In genomic region chr5:112762113-112762810, GRCh38 we compare ENCODE assay signal across 17 cellular contexts. TPM values are rescaled to one million over a fixed set of nuclear protein-coding genes. Genes with fewer than 3 reads are reported as not detected.
DNase-seq lines count a peak whose midpoint lies in the region; ATAC-seq and TF ChIP-seq lines count a peak whose summit lies in the region.
"Had no signal": no experiment of that assay in that cellular context is flagged by ENCODE, and none has a peak within 500 bp of the region (broad histone marks: within the 10 kb centered on the region; RNA-seq: fewer than 3 reads in every experiment).

No MANE protein-coding gene starts in this region.

- no peaks in the 10 kb centered on the region for H3K27me3 Mint-ChIP-seq in progenitor cell of endocrine pancreas
- H3K27me3 Mint-ChIP-seq: activated CD8-positive, alpha-beta T cell treated with anti-CD3 and anti-CD28 coated beads for 36 hours; activated naive CD8-positive, alpha-beta T cell treated with anti-CD3 and anti-CD28 coated beads, Interleukin-2, amount 10 ng/mL, durations not matched to agents 7 days and 5 days had no signal

- no peak for TF ChIP-seq EP300 in SK-N-SH (IDR thresholded peaks at IDR 0.05; ENCODE audit: borderline replicate concordance in 1 of 2, low read depth in 1 of 2, low read length in 1 of 2)

- H3K4me3 Mint-ChIP-seq in progenitor cell of endocrine pancreas (ENCODE audit: low read depth): no peak overlapping the region
- H3K4me3 Mint-ChIP-seq: activated CD8-positive, alpha-beta T cell treated with anti-CD3 and anti-CD28 coated beads for 36 hours; activated naive CD8-positive, alpha-beta T cell treated with anti-CD3 and anti-CD28 coated beads, Interleukin-2, amount 10 ng/mL, durations not matched to agents 7 days and 5 days had no signal

- H3K4me1 Mint-ChIP-seq in progenitor cell of endocrine pancreas (ENCODE audit: low read depth): peaks cover 3% of the 10 kb centered on the region
- H3K4me1 Mint-ChIP-seq: activated naive CD8-positive, alpha-beta T cell treated with anti-CD3 and anti-CD28 coated beads, Interleukin-2, amount 10 ng/mL, durations not matched to agents 7 days and 5 days had no signal

- H3K27ac Mint-ChIP-seq in progenitor cell of endocrine pancreas: no peak overlapping the region
- H3K27ac Mint-ChIP-seq: activated CD8-positive, alpha-beta T cell treated with anti-CD3 and anti-CD28 coated beads for 36 hours; activated naive CD8-positive, alpha-beta T cell treated with anti-CD3 and anti-CD28 coated beads, Interleukin-2, amount 10 ng/mL, durations not matched to agents 7 days and 5 days had no signal

- H3K79me2 ChIP-seq in SK-N-SH (ENCODE audit: insufficient read depth): peaks cover 19% of the 10 kb centered on the region; the same call in 1 of the 2 replicates

- no peaks in the 10 kb centered on the region for H3K9me3 ChIP-seq in SK-N-SH
- H3K9me3 ChIP-seq in skeletal muscle satellite cell (replicated peaks; ENCODE audit: low read length): no peaks in the 10 kb centered on the region
- H3K9me3 ChIP-seq: right atrium auricular region, vagina had no signal

- H4K20me1 ChIP-seq in SK-N-SH (ENCODE audit: insufficient read depth): no peaks in the 10 kb centered on the region

- H3K27me3 ChIP-seq in SK-N-SH (ENCODE audit: insufficient read depth): no peaks in the 10 kb centered on the region
- H3K27me3 ChIP-seq in skeletal muscle satellite cell (ENCODE audit: control insufficient read depth, insufficient read depth, low read length): no peaks in the 10 kb centered on the region
- H3K27me3 ChIP-seq: right atrium auricular region, vagina had no signal

- CTCF ChIA-PET in SK-N-SH (lab: Yijun Ruan, JAX): interaction anchor here (1.3 kb wide), 1 partner anchor 70 kb away, joined by 4 read pairs; no protein-coding TSS in a partner anchor

- POLR2A ChIA-PET in SK-N-SH (lab: Yijun Ruan, JAX): no interaction called here

- no peaks in the 10 kb centered on the region for H3K9me3 Mint-ChIP-seq in progenitor cell of endocrine pancreas (ENCODE audit: low read depth)
- H3K9me3 Mint-ChIP-seq: activated CD8-positive, alpha-beta T cell treated with anti-CD3 and anti-CD28 coated beads for 36 hours; activated naive CD8-positive, alpha-beta T cell treated with anti-CD3 and anti-CD28 coated beads, Interleukin-2, amount 10 ng/mL, durations not matched to agents 7 days and 5 days had no signal

- peaks cover 3% of the 10 kb centered on the region for H3F3A ChIP-seq in SK-N-SH (replicated peaks; ENCODE audit: insufficient read depth)

- intact Hi-C loops in Right ventricle myocardium superior (cut with DNase I) (no loop called here), left ventricle myocardium superior (cut with micrococcal nuclease) (no loop called here)

- WGBS in SK-N-SH (ENCODE audit: low lambda C conversion rate): 5% methylated on average over 1 of the region's 1 CpG

- H3K4me3 ChIP-seq in SK-N-SH (ENCODE audit: low read depth in 2 of 2, low read length in 1 of 2): no peak overlapping the region
- H3K4me3 ChIP-seq in skeletal muscle satellite cell (ENCODE audit: low read length): no peak overlapping the region
- H3K4me3 ChIP-seq: PC-9, right atrium auricular region, vagina had no signal

- ATAC-seq in Right ventricle myocardium superior (ENCODE audit: poor library complexity) (peak; percentile 25), left ventricle myocardium superior (no peak), GM21423 (IDR thresholded peaks at IDR 0.05; ENCODE audit: unreplicated experiment) (no peak)
- ATAC-seq: activated CD8-positive, alpha-beta T cell treated with anti-CD3 and anti-CD28 coated beads for 36 hours had no signal

- TF ChIP-seq CTCF in SK-N-SH (IDR thresholded peaks at IDR 0.05) (no peak), progenitor cell of endocrine pancreas (IDR thresholded peaks at IDR 0.05; ENCODE audit: unreplicated experiment) (no peak)

- peak overlapping the region; percentile 25 to 31; a peak in 3 of 4 replicates for H3K27ac ChIP-seq in SK-N-SH (ENCODE audit: low read depth in 2 of 2, low read length in 1 of 2)
- H3K27ac ChIP-seq: PC-9, right atrium auricular region, vagina had no signal

- H3K9me2 ChIP-seq in SK-N-SH: no peaks in the 10 kb centered on the region

- H3K4me1 ChIP-seq in SK-N-SH (ENCODE audit: control insufficient read depth in 1 of 2, insufficient read depth in 2 of 2, low read depth in 1 of 2, low read length in 1 of 2) (peaks cover 0 to 9% of the 10 kb centered on the region in 2 experiments; a peak in 2 of 4 replicates), skeletal muscle satellite cell (ENCODE audit: control insufficient read depth, insufficient read depth, low read length) (peaks cover 16% of the 10 kb centered on the region)
- H3K4me1 ChIP-seq: vagina had no signal

- no peak overlapping the region for H2AFZ ChIP-seq in SK-N-SH (ENCODE audit: low read depth)
- H2AFZ ChIP-seq: PC-9 had no signal

- peaks cover 18% of the 10 kb centered on the region for H3K36me3 Mint-ChIP-seq in progenitor cell of endocrine pancreas (ENCODE audit: insufficient read depth)

- H3K9ac ChIP-seq in SK-N-SH (no peak overlapping the region), skeletal muscle satellite cell (ENCODE audit: low read depth, low read length) (no peak overlapping the region)

- H3K36me3 ChIP-seq in SK-N-SH (replicated peaks in 1 of 2; ENCODE audit: control insufficient read depth in 1 of 2, insufficient read depth in 2 of 2, low read length in 1 of 2) (peaks cover 21 to 28% of the 10 kb centered on the region in 2 experiments), skeletal muscle satellite cell (ENCODE audit: insufficient read depth, low read length) (peaks cover 21% of the 10 kb centered on the region)

- H3K4me2 ChIP-seq in SK-N-SH: no peak overlapping the region
- peak overlapping the region; percentile 47 for H3K4me2 ChIP-seq in skeletal muscle satellite cell (ENCODE audit: low read length)
- H3K4me2 ChIP-seq: PC-9 had no signal

- DNase-seq in Right ventricle myocardium superior (no peak), left ventricle myocardium superior (no peak), SK-N-SH (no peak), fibroblast of peridontal ligament (ENCODE audit: extremely low read depth) (peak; percentile 51), NCI-H1048 (lab: John Stamatoyannopoulos, UW) (no peak), progenitor cell of endocrine pancreas (ENCODE audit: low spot score, unreplicated experiment) (no peak)
- DNase-seq: activated CD8-positive, alpha-beta T cell treated with anti-CD3 and anti-CD28 coated beads for 36 hours; activated naive CD8-positive, alpha-beta T cell treated with anti-CD3 and anti-CD28 coated beads, Interleukin-2, amount 10 ng/mL, durations not matched to agents 7 days and 5 days; activated T-cell treated with anti-CD3 and anti-CD28 coated beads, Interleukin-2, amount 50 U/mL, for 48 hours; head of caudate nucleus; islet precursor cell; NCI-H2081; PC-9 had no signal

- TF ChIP-seq RAD21 in SK-N-SH (IDR thresholded peaks at IDR 0.05; ENCODE audit: low read length): no peak

TF ChIP-seq in SK-N-SH, 30 proteins besides CTCF, POLR2A, EP300 and RAD21:
- 0 out of 2 replicates have a peak, but pooled peaks have one; percentile 14 for TF ChIP-seq TCF12 (IDR thresholded peaks at IDR 0.05)
- no peak for TF ChIP-seq NFIC (IDR thresholded peaks at IDR 0.05; ENCODE audit: borderline replicate concordance)
- no peak for TF ChIP-seq RXRA (IDR thresholded peaks at IDR 0.05; ENCODE audit: borderline replicate concordance, low read depth)
- TF ChIP-seq JUND (IDR thresholded peaks at IDR 0.05): 0 out of 2 replicates have a peak, but pooled peaks have one; percentile 21
- TF ChIP-seq PBX3 (IDR thresholded peaks at IDR 0.05): peak; percentile 9; the same call in 1 of the 2 replicates

RNA-seq across cellular contexts. Expression of gene APC, which starts 24.6 kb away (rescaled TPM):
- total RNA-seq in Right ventricle myocardium superior (33.1 TPM), left ventricle myocardium superior (37.5 TPM), progenitor cell of endocrine pancreas (46.6 and 48.5 TPM in 2 replicates)
- polyA plus RNA-seq in SK-N-SH (2012; rRNA removed): 5.1 and 6.2 TPM in 2 replicates
- 4.6 and 5.5 TPM in 2 replicates for polyA plus RNA-seq in SK-N-SH (2012; cell fraction: cytosol; rRNA removed)
- 7.6 and 10.2 TPM in 2 replicates for polyA plus RNA-seq in SK-N-SH (2012; cell fraction: nucleus; rRNA removed)
- 48.2 and 56.6 TPM in 2 replicates for total RNA-seq in skeletal muscle satellite cell (2012; rRNA removed)
